In genomic region chr4:175431635-175432034, GRCh38 we compare ENCODE assay signal across 20 cellular contexts.
DNase-seq lines count a peak whose midpoint lies in the region; ATAC-seq and TF ChIP-seq lines count a peak whose summit lies in the region.
"Had no signal": no experiment of that assay in that cellular context is flagged by ENCODE, and none has a peak within 500 bp of the region (broad histone marks: within the 10 kb centered on the region; RNA-seq: fewer than 3 reads in every experiment).

No MANE protein-coding gene starts in this region.

- DNase-seq in SK-N-SH (peak; percentile 8), OCI-LY7 (ENCODE audit: low spot score) (no peak), foreskin melanocyte (peak; percentile 16), body of pancreas (no peak), ascending aorta (ENCODE audit: low spot score in 2 of 2) (no peak)
- DNase-seq: ACHN; AML-193; BE2C; CD4-positive, alpha-beta T cell; CD8-positive, alpha-beta memory T cell; DMS53; DMS79 treated with DMSO at 0.1 percent for 48 hours; GF-D8; H9 had no signal

- H4K20me1 ChIP-seq in SK-N-SH (ENCODE audit: insufficient read depth) = no peaks in the 10 kb centered on the region
- H4K20me1 ChIP-seq in OCI-LY7 (ENCODE audit: insufficient read depth, low read length) = no peaks in the 10 kb centered on the region
- H4K20me1 ChIP-seq: BLaER1 treated with 17β-estradiol and CSF1 and Interleukin-3, amounts not matched to agents 10 nM and 100 nM had no signal

- H3K4me3 ChIP-seq in SK-N-SH (ENCODE audit: low read depth in 2 of 2, low read length in 1 of 2) (no peak overlapping the region), OCI-LY7 (ENCODE audit: low read depth, low read length, poor library complexity, severe bottlenecking) (no peak overlapping the region), body of pancreas (no peak overlapping the region), ascending aorta (no peak overlapping the region)
- H3K4me3 ChIP-seq: BLaER1 treated with 17β-estradiol and CSF1 and Interleukin-3, amounts not matched to agents 10 nM and 100 nM; GM23338 had no signal

- H3K27me3 ChIP-seq in SK-N-SH (ENCODE audit: insufficient read depth) (no peaks in the 10 kb centered on the region), body of pancreas (no peaks in the 10 kb centered on the region), ascending aorta (no peaks in the 10 kb centered on the region)
- H3K27me3 ChIP-seq: BE2C; BLaER1 treated with 17β-estradiol and CSF1 and Interleukin-3, amounts not matched to agents 10 nM and 100 nM had no signal

- H3K9ac ChIP-seq in SK-N-SH = no peak overlapping the region
- H3K9ac ChIP-seq: BLaER1 treated with 17β-estradiol and CSF1 and Interleukin-3, amounts not matched to agents 10 nM and 100 nM had no signal

- H3K9me2 ChIP-seq in SK-N-SH (no peaks in the 10 kb centered on the region), OCI-LY7 (ENCODE audit: insufficient read depth, low read length) (no peaks in the 10 kb centered on the region)

- H3K36me3 ChIP-seq in SK-N-SH (replicated peaks in 1 of 2; ENCODE audit: control insufficient read depth in 1 of 2, insufficient read depth in 2 of 2, low read length in 1 of 2) (no peaks in the 10 kb centered on the region), OCI-LY7 (ENCODE audit: insufficient read depth, low read length) (no peaks in the 10 kb centered on the region), body of pancreas (replicated peaks in 1 of 2; ENCODE audit: insufficient read depth in 1 of 2, low read depth in 2 of 2) (no peaks in the 10 kb centered on the region), ascending aorta (no peaks in the 10 kb centered on the region)
- H3K36me3 ChIP-seq: BE2C; BLaER1 treated with 17β-estradiol and CSF1 and Interleukin-3, amounts not matched to agents 10 nM and 100 nM had no signal

- H3K79me2 ChIP-seq in SK-N-SH (ENCODE audit: insufficient read depth) (no peaks in the 10 kb centered on the region), OCI-LY7 (ENCODE audit: insufficient read depth, low read depth, low read length) (no peaks in the 10 kb centered on the region)

- intact Hi-C loops in OCI-LY7 (cut with micrococcal nuclease; ENCODE audit: unreplicated experiment) = no loop called here
- intact Hi-C loops in body of pancreas (cut with DNase I) = no loop called here
- intact Hi-C loops in ascending aorta (cut with DNase I) = no loop called here

- no peak for TF ChIP-seq CTCF in SK-N-SH (IDR thresholded peaks at IDR 0.05)
- no peak for TF ChIP-seq CTCF in OCI-LY7 (conservative IDR thresholded peaks at IDR 0.05; ENCODE audit: low read length)
- TF ChIP-seq CTCF in body of pancreas (IDR thresholded peaks at IDR 0.05) = no peak
- TF ChIP-seq CTCF in ascending aorta (IDR thresholded peaks at IDR 0.05) = no peak

- TF ChIP-seq POLR2A in body of pancreas (IDR thresholded peaks at IDR 0.05) = no peak

- H3K27ac ChIP-seq in SK-N-SH (ENCODE audit: low read depth in 2 of 2, low read length in 1 of 2) (no peak overlapping the region), OCI-LY7 (ENCODE audit: low read depth, low read length, poor library complexity, severe bottlenecking) (no peak overlapping the region), body of pancreas (no peak overlapping the region), ascending aorta (no peak overlapping the region)
- H3K27ac ChIP-seq: 22Rv1; BLaER1 treated with 17β-estradiol and CSF1 and Interleukin-3, amounts not matched to agents 10 nM and 100 nM had no signal

- 0 out of 2 replicates have a peak overlapping the region, but pooled peaks have one; percentile 7 for H2AFZ ChIP-seq in SK-N-SH (ENCODE audit: low read depth)
- peak overlapping the region; percentile 2; the same call in 1 of the 2 replicates for H2AFZ ChIP-seq in OCI-LY7 (ENCODE audit: low read length)
- H2AFZ ChIP-seq: GM23338 had no signal

- no TSS peak for BruUV-seq in OCI-LY7 (replicated peaks; lab: Mats Ljungman, UMichigan)

- H3K9me3 ChIP-seq in SK-N-SH (no peaks in the 10 kb centered on the region), OCI-LY7 (ENCODE audit: low read length) (peaks cover 3% of the 10 kb centered on the region; the same call in 1 of the 2 replicates), body of pancreas (no peaks in the 10 kb centered on the region), ascending aorta (no peaks in the 10 kb centered on the region)
- H3K9me3 ChIP-seq: BE2C had no signal

- peaks cover 3% of the 10 kb centered on the region for H3F3A ChIP-seq in SK-N-SH (replicated peaks; ENCODE audit: insufficient read depth)

- 22% methylated on average over 1 of the region's 1 CpG for WGBS in SK-N-SH (ENCODE audit: low lambda C conversion rate)
- 38 to 41% methylated on average over 1 of the region's 1 CpG for WGBS in body of pancreas, 2 donors

- POLR2A ChIA-PET in SK-N-SH (lab: Yijun Ruan, JAX) = no interaction called here
- POLR2A ChIA-PET in OCI-LY7 (lab: Charles Lee) = interaction anchor here (1.1 kb wide), 1 partner anchor 8 kb away, joined by 4 read pairs; no protein-coding TSS in a partner anchor

- TF ChIP-seq EP300 in SK-N-SH (IDR thresholded peaks at IDR 0.05; ENCODE audit: borderline replicate concordance in 1 of 2, low read depth in 1 of 2, low read length in 1 of 2) = peak in 1 of 2 experiments; percentile 54; a peak in 2 of 4 replicates

- CTCF ChIA-PET in SK-N-SH (lab: Yijun Ruan, JAX) (no interaction called here), OCI-LY7 (lab: Charles Lee; ENCODE audit: unreplicated experiment) (no interaction called here)

- TF ChIP-seq RAD21 in SK-N-SH (IDR thresholded peaks at IDR 0.05; ENCODE audit: low read length) = no peak

- H3K4me2 ChIP-seq in SK-N-SH = no peak overlapping the region
- no peak overlapping the region for H3K4me2 ChIP-seq in OCI-LY7 (ENCODE audit: low read length)
- H3K4me2 ChIP-seq: BLaER1 treated with 17β-estradiol and CSF1 and Interleukin-3, amounts not matched to agents 10 nM and 100 nM; GM23338 had no signal

- H3K4me1 ChIP-seq in SK-N-SH (ENCODE audit: control insufficient read depth in 1 of 2, insufficient read depth in 2 of 2, low read depth in 1 of 2, low read length in 1 of 2) = no peaks in the 10 kb centered on the region; a peak in 2 of 4 replicates
- peaks cover 14% of the 10 kb centered on the region for H3K4me1 ChIP-seq in OCI-LY7 (ENCODE audit: insufficient read depth, low read length, poor library complexity, severe bottlenecking)
- H3K4me1 ChIP-seq in body of pancreas = no peaks in the 10 kb centered on the region
- no peaks in the 10 kb centered on the region for H3K4me1 ChIP-seq in ascending aorta
- H3K4me1 ChIP-seq: BE2C had no signal

- no peak for ATAC-seq in SK-N-SH treated with all-trans-retinoic acid at 6 μM for 48 hours
- ATAC-seq in esophagus mucosa = no peak
- no peak for ATAC-seq in body of pancreas
- ATAC-seq: GM23338, HCT116 had no signal

TF ChIP-seq in SK-N-SH, 30 proteins besides CTCF, POLR2A, EP300 and RAD21:
- TF ChIP-seq SIN3A (IDR thresholded peaks at IDR 0.05; ENCODE audit: borderline replicate concordance, low read depth, low read length) = no peak
- TF ChIP-seq GATA2 (CRISPR knock-in tag; IDR thresholded peaks at IDR 0.05) = peak; percentile 34; the same call in 1 of the 2 replicates
- TF ChIP-seq CHD2 (IDR thresholded peaks at IDR 0.05; ENCODE audit: low read length, partially characterized antibody) = peak; percentile 9
- no peak for TF ChIP-seq RFX5 (IDR thresholded peaks at IDR 0.05; ENCODE audit: low read length)
- no peak for TF ChIP-seq NFIC (IDR thresholded peaks at IDR 0.05; ENCODE audit: borderline replicate concordance)

TF ChIP-seq in SK-N-SH treated with all-trans-retinoic acid at 6 μM for 48 hours, 23 proteins besides CTCF, POLR2A, EP300 and RAD21:
- no peak for TF ChIP-seq SNAI2 (CRISPR knock-in tag; IDR thresholded peaks at IDR 0.05)

Comparison
In these comparisons a context has a peak if more than half of its experiments do, and no peak if none do; other contexts are left out.
1. DNase-seq: peak in SK-N-SH (single experiment) and foreskin melanocyte (single experiment); none in OCI-LY7 (single experiment), body of pancreas (0 of 4) and ascending aorta (0 of 2).